Comparison of ENCODE assay signal across 26 cellular contexts in genomic region chr11:16953620-16954019, GRCh38.
"Had no signal": no experiment of that assay in that cellular context is flagged by ENCODE, and none has a peak within 500 bp of the region (broad histone marks: within the 10 kb centered on the region; RNA-seq: fewer than 3 reads in every experiment).

No MANE protein-coding gene starts in this region.

- H3K36me3 Mint-ChIP-seq: naive B cell; stimulated activated naive B cell treated with anti-CD40 and anti-IgM and Interleukin-4, amounts not matched to agents 10 μg/mL and 1 μg/mL and 100 μg/mL, for 72 hours had no signal

- H3K4me1 Mint-ChIP-seq: activated B cell treated with CpG ODN at 0.5 μM for 24 hours; naive B cell; neural crest cell; stimulated activated naive B cell treated with anti-CD40 and anti-IgM and Interleukin-4, amounts not matched to agents 10 μg/mL and 1 μg/mL and 100 μg/mL, for 72 hours had no signal

- DNase-seq: activated B cell treated with CpG ODN at 0.5 μM for 24 hours; activated CD4-positive, alpha-beta T cell treated with anti-CD3 and anti-CD28 coated beads, Interleukin-2, amount 50 U/mL, for 1 hour; activated CD8-positive, alpha-beta T cell treated with anti-CD3 and anti-CD28 coated beads for 36 hours; activated gamma-delta T cell treated with Interleukin-2 at 50 U/mL for 16 hours; activated naive CD4-positive, alpha-beta T cell treated with anti-CD3 and anti-CD28 coated beads, Interleukin-2, amount 50 U/mL, for 16 hours; activated T-cell treated with anti-CD3 and anti-CD28 coated beads, Interleukin-2, amount 50 U/mL, for 4 hours; amniotic stem cell; caudate nucleus; cortex of kidney; effector memory CD8-positive, alpha-beta T cell; foreskin keratinocyte; heart right ventricle; kidney glomerular epithelial cell; naive B cell; nucleus accumbens; pancreas; stimulated activated CD4-positive, alpha-beta T cell treated with anti-CD3 and anti-CD28 coated beads, Interleukin-15, amount 100 ng/mL, for 24 hours; stimulated activated CD4-positive, alpha-beta T cell treated with anti-CD3 and anti-CD28 coated beads, Interleukin-2, amount 100 ng/mL, for 24 hours; stimulated activated naive B cell treated with anti-CD40 and anti-IgM and Interleukin-4, amounts not matched to agents 10 μg/mL and 1 μg/mL and 100 μg/mL, for 72 hours; T-helper 2 cell had no signal

- H3K27me3 Mint-ChIP-seq: activated B cell treated with CpG ODN at 0.5 μM for 24 hours; activated CD8-positive, alpha-beta T cell treated with anti-CD3 and anti-CD28 coated beads for 36 hours; activated T-helper 17 cell treated with anti-CD3 and anti-CD28 coated beads, Interleukin-2, amount 50 U/mL, for 72 hours; effector memory CD8-positive, alpha-beta T cell; naive B cell; stimulated activated naive B cell treated with anti-CD40 and anti-IgM and Interleukin-4, amounts not matched to agents 10 μg/mL and 1 μg/mL and 100 μg/mL, for 72 hours had no signal

- H3K36me3 ChIP-seq: heart right ventricle, pancreas, right atrium auricular region, suprapubic skin, tibial nerve had no signal

- H3K27ac ChIP-seq: foreskin keratinocyte, heart right ventricle, right atrium auricular region, suprapubic skin, tibial nerve had no signal

- ATAC-seq: activated CD8-positive, alpha-beta T cell treated with anti-CD3 and anti-CD28 coated beads for 36 hours; activated T-cell treated with anti-CD3 and anti-CD28 coated beads, Interleukin-2, amount 50 U/mL, for 4 hours; activated T-helper 17 cell treated with anti-CD3 and anti-CD28 coated beads, Interleukin-2, amount 50 U/mL, for 72 hours; effector memory CD8-positive, alpha-beta T cell; foreskin keratinocyte; heart right ventricle; left lobe of liver; stimulated activated naive B cell treated with anti-CD40 and anti-IgM and Interleukin-4, amounts not matched to agents 10 μg/mL and 1 μg/mL and 100 μg/mL, for 72 hours had no signal

- H3K4me1 ChIP-seq: heart right ventricle, right atrium auricular region had no signal

- H3K27ac Mint-ChIP-seq: activated B cell treated with CpG ODN at 0.5 μM for 24 hours; activated CD8-positive, alpha-beta T cell treated with anti-CD3 and anti-CD28 coated beads for 36 hours; activated T-helper 17 cell treated with anti-CD3 and anti-CD28 coated beads, Interleukin-2, amount 50 U/mL, for 72 hours; naive B cell; stimulated activated naive B cell treated with anti-CD40 and anti-IgM and Interleukin-4, amounts not matched to agents 10 μg/mL and 1 μg/mL and 100 μg/mL, for 72 hours had no signal

- H3K4me3 ChIP-seq: heart right ventricle, pancreas, right atrium auricular region, suprapubic skin, tibial nerve had no signal

- H3K4me3 Mint-ChIP-seq: activated B cell treated with CpG ODN at 0.5 μM for 24 hours; activated CD8-positive, alpha-beta T cell treated with anti-CD3 and anti-CD28 coated beads for 36 hours; activated T-cell treated with anti-CD3 and anti-CD28 coated beads, Interleukin-2, amount 50 U/mL, for 4 hours; activated T-helper 17 cell treated with anti-CD3 and anti-CD28 coated beads, Interleukin-2, amount 50 U/mL, for 72 hours; effector memory CD8-positive, alpha-beta T cell; naive B cell; neural crest cell; stimulated activated naive B cell treated with anti-CD40 and anti-IgM and Interleukin-4, amounts not matched to agents 10 μg/mL and 1 μg/mL and 100 μg/mL, for 72 hours had no signal

- H3K27me3 ChIP-seq: heart right ventricle, pancreas, right atrium auricular region, suprapubic skin, tibial nerve had no signal

- H3K9me3 ChIP-seq: heart right ventricle, pancreas, right atrium auricular region, suprapubic skin, tibial nerve had no signal

- H3K9me3 Mint-ChIP-seq: activated B cell treated with CpG ODN at 0.5 μM for 24 hours; activated CD8-positive, alpha-beta T cell treated with anti-CD3 and anti-CD28 coated beads for 36 hours; activated T-cell treated with anti-CD3 and anti-CD28 coated beads, Interleukin-2, amount 50 U/mL, for 4 hours; activated T-helper 17 cell treated with anti-CD3 and anti-CD28 coated beads, Interleukin-2, amount 50 U/mL, for 72 hours; effector memory CD8-positive, alpha-beta T cell; naive B cell; neural crest cell; stimulated activated naive B cell treated with anti-CD40 and anti-IgM and Interleukin-4, amounts not matched to agents 10 μg/mL and 1 μg/mL and 100 μg/mL, for 72 hours had no signal
